17 cellular contexts compared by ENCODE assay signal in genomic region chr6:11404081-11404480, GRCh38.
DNase-seq lines count a peak whose midpoint lies in the region; ATAC-seq lines count a peak whose summit lies in the region.
"Had no signal": no experiment of that assay in that cellular context is flagged by ENCODE, and none has a peak within 500 bp of the region (broad histone marks: within the 10 kb centered on the region; RNA-seq: fewer than 3 reads in every experiment).

No MANE protein-coding gene starts in this region.

- DNase-seq in NCI-H82 treated with DMSO at 0.1 percent for 48 hours (lab: John Stamatoyannopoulos, UW; ENCODE audit: unreplicated experiment) (no peak), glomerular visceral epithelial cell (ENCODE audit: extremely low spot score) (no peak)
- DNase-seq: activated CD4-positive, CD25-positive, alpha-beta regulatory T cell treated with anti-CD3 and anti-CD28 coated beads, Interleukin-2, amount 50 U/mL, for 72 hours; activated naive CD8-positive, alpha-beta T cell treated with anti-CD3 and anti-CD28 coated beads for 36 hours; CD4-positive, CD25-positive, alpha-beta regulatory T cell; effector CD8-positive, alpha-beta T cell; lower lobe of right lung; natural killer cell; NCI-H187; NCI-H526; retina; T-helper 1 cell had no signal

- ATAC-seq in GM18867 (IDR thresholded peaks at IDR 0.05; ENCODE audit: unreplicated experiment): peak; percentile 44
- peak; percentile 47 for ATAC-seq in GM21526 (IDR thresholded peaks at IDR 0.05; ENCODE audit: low FRiP score, unreplicated experiment)
- ATAC-seq in HG03442 (IDR thresholded peaks at IDR 0.05; ENCODE audit: unreplicated experiment): peak; percentile 82
- ATAC-seq in stimulated activated memory B cell treated with anti-CD40 and anti-IgM and Interleukin-4, amounts not matched to agents 10 μg/mL and 1 μg/mL and 100 μg/mL, for 72 hours: peak; percentile 59
- ATAC-seq in HG03175 (IDR thresholded peaks at IDR 0.05; ENCODE audit: unreplicated experiment): no peak
- ATAC-seq: lower lobe of right lung, natural killer cell had no signal

- H3K36me3 Mint-ChIP-seq in stimulated activated memory B cell treated with anti-CD40 and anti-IgM and Interleukin-4, amounts not matched to agents 10 μg/mL and 1 μg/mL and 100 μg/mL, for 72 hours: no peaks in the 10 kb centered on the region
- H3K36me3 Mint-ChIP-seq: activated naive CD8-positive, alpha-beta T cell treated with anti-CD3 and anti-CD28 coated beads for 36 hours; CD4-positive, CD25-positive, alpha-beta regulatory T cell; natural killer cell had no signal

- H3K4me3 Mint-ChIP-seq in stimulated activated memory B cell treated with anti-CD40 and anti-IgM and Interleukin-4, amounts not matched to agents 10 μg/mL and 1 μg/mL and 100 μg/mL, for 72 hours: peak overlapping the region; percentile 40
- H3K4me3 Mint-ChIP-seq: activated naive CD8-positive, alpha-beta T cell treated with anti-CD3 and anti-CD28 coated beads for 36 hours; CD4-positive, CD25-positive, alpha-beta regulatory T cell; natural killer cell had no signal

- peaks cover 41% of the 10 kb centered on the region for H3K4me1 Mint-ChIP-seq in stimulated activated memory B cell treated with anti-CD40 and anti-IgM and Interleukin-4, amounts not matched to agents 10 μg/mL and 1 μg/mL and 100 μg/mL, for 72 hours
- H3K4me1 Mint-ChIP-seq: activated naive CD8-positive, alpha-beta T cell treated with anti-CD3 and anti-CD28 coated beads for 36 hours had no signal

- H3K27me3 Mint-ChIP-seq in stimulated activated memory B cell treated with anti-CD40 and anti-IgM and Interleukin-4, amounts not matched to agents 10 μg/mL and 1 μg/mL and 100 μg/mL, for 72 hours: no peaks in the 10 kb centered on the region
- H3K27me3 Mint-ChIP-seq: activated naive CD8-positive, alpha-beta T cell treated with anti-CD3 and anti-CD28 coated beads for 36 hours; CD4-positive, CD25-positive, alpha-beta regulatory T cell had no signal

- no peaks in the 10 kb centered on the region for H3K9me3 Mint-ChIP-seq in stimulated activated memory B cell treated with anti-CD40 and anti-IgM and Interleukin-4, amounts not matched to agents 10 μg/mL and 1 μg/mL and 100 μg/mL, for 72 hours
- H3K9me3 Mint-ChIP-seq: activated naive CD8-positive, alpha-beta T cell treated with anti-CD3 and anti-CD28 coated beads for 36 hours; natural killer cell had no signal

- peak overlapping the region; percentile 13 for H3K27ac Mint-ChIP-seq in stimulated activated memory B cell treated with anti-CD40 and anti-IgM and Interleukin-4, amounts not matched to agents 10 μg/mL and 1 μg/mL and 100 μg/mL, for 72 hours
- H3K27ac Mint-ChIP-seq: activated naive CD8-positive, alpha-beta T cell treated with anti-CD3 and anti-CD28 coated beads for 36 hours had no signal
